ENCODE assay signal across 28 cellular contexts in the genomic region with DNA sequence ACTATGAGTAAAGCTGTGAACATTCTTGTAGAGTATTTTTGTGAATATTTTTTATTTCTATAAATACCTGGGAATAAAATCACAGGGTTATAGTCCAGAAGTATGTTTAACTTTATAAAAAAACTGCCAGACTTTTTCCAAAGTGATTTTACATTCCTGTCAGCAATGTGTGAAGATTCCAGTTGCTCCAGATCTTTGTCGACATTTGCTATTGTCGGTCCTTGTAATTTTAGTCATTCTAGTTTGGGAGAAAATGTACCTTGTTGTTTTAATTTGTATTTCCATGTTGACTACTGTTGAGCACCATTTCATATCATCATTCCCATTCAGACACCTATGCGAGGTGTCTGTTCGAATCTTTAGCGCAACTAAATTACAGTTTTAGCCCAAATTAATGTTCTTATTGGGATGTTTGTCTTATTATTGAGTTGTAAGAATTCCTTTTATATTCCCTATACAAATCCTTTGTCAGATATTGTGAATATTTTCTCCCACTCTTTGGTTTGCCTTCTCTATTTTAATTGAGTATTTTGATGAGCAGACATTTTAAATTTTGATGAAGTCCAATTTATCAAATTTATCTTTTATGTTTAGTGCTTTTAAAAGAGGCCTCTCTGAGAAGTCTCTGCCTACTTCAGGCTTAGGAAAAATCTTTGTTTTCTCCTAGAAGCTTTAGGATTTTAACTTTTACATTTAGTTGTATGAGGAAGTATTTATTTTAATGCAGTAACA. TPM values are rescaled to one million over a fixed set of nuclear protein-coding genes. Genes with fewer than 3 reads are reported as not detected.
DNase-seq lines count a peak whose midpoint lies in the region; ATAC-seq and TF ChIP-seq lines count a peak whose summit lies in the region.
"Had no signal": no experiment of that assay in that cellular context is flagged by ENCODE, and none has a peak within 500 bp of the region (broad histone marks: within the 10 kb centered on the region; RNA-seq: fewer than 3 reads in every experiment).

No MANE protein-coding gene starts in this region.

- TF ChIP-seq CTCF in DND-41 (IDR thresholded peaks at IDR 0.05; ENCODE audit: borderline replicate concordance, extremely low read depth, low read length, poor library complexity, severe bottlenecking) (no peak), nephron progenitor cell (IDR thresholded peaks at IDR 0.05) (no peak)

- peak overlapping the region; percentile 70 for H3K4me2 ChIP-seq in DND-41 (ENCODE audit: insufficient read depth, low read length)

- peaks cover 3% of the 10 kb centered on the region; the same call in 1 of the 2 replicates for H4K20me1 ChIP-seq in DND-41 (ENCODE audit: insufficient read depth, low read length)

- peaks cover 48% of the 10 kb centered on the region for H3K79me2 ChIP-seq in DND-41 (ENCODE audit: insufficient read depth, low read length)

- peak overlapping the region; percentile 2 for H3K27ac Mint-ChIP-seq in T-helper 1 cell treated with Interleukin-12 subunit alpha and Interleukin-12 subunit beta and Interleukin-4 antibody, amounts not matched to agents 30 μg/mL and 1 μg/mL, for 36 hours
- H3K27ac Mint-ChIP-seq in activated T-helper 17 cell treated with anti-CD3 and anti-CD28 coated beads, Interleukin-2, amount 50 U/mL, for 72 hours, result peak overlapping the region; percentile 92
- no peak overlapping the region for H3K27ac Mint-ChIP-seq in nephron progenitor cell
- H3K27ac Mint-ChIP-seq: activated CD4-positive, alpha-beta T cell treated with anti-CD3 and anti-CD28 coated beads, Interleukin-2, amount 10 ng/mL, durations not matched to agents 7 days and 5 days; CD8-positive, alpha-beta T cell; H9; progenitor cell of endocrine pancreas; WTC11 had no signal

- no peaks in the 10 kb centered on the region for H3K9me3 ChIP-seq in DND-41 (ENCODE audit: insufficient read depth, low read length, severe bottlenecking)
- H3K9me3 ChIP-seq: gastrocnemius medialis, lower lobe of right lung, MG63, testis had no signal

- no peaks in the 10 kb centered on the region for H3K27me3 ChIP-seq in DND-41 (ENCODE audit: insufficient read depth, low read length, poor library complexity)
- H3K27me3 ChIP-seq: gastrocnemius medialis, MG63, testis had no signal

- no peak overlapping the region for H3K4me3 ChIP-seq in DND-41 (ENCODE audit: low read depth in 1 of 2, low read length in 2 of 2)
- H3K4me3 ChIP-seq: gastrocnemius medialis, lower lobe of right lung, MG63, testis had no signal

- peaks cover 41% of the 10 kb centered on the region for H3K36me3 ChIP-seq in DND-41 (ENCODE audit: insufficient read depth, low read length)
- H3K36me3 ChIP-seq: gastrocnemius medialis had no signal

- H3K4me3 Mint-ChIP-seq in T-helper 1 cell treated with Interleukin-12 subunit alpha and Interleukin-12 subunit beta and Interleukin-4 antibody, amounts not matched to agents 30 μg/mL and 1 μg/mL, for 36 hours, result no peak overlapping the region
- H3K4me3 Mint-ChIP-seq in activated T-helper 17 cell treated with anti-CD3 and anti-CD28 coated beads, Interleukin-2, amount 50 U/mL, for 72 hours, result peak overlapping the region; percentile 98
- H3K4me3 Mint-ChIP-seq in nephron progenitor cell, result peak overlapping the region; percentile 60
- H3K4me3 Mint-ChIP-seq: CD8-positive, alpha-beta T cell; H9 had no signal

- peaks cover 39% of the 10 kb centered on the region for H3K4me1 ChIP-seq in DND-41 (ENCODE audit: insufficient read depth, low read length)

- ATAC-seq in DND-41 (ENCODE audit: insufficient read depth, low read depth), result no peak
- ATAC-seq in activated T-helper 17 cell treated with anti-CD3 and anti-CD28 coated beads, Interleukin-2, amount 50 U/mL, for 72 hours (replicated peaks), result no peak
- ATAC-seq in GM21786 (IDR thresholded peaks at IDR 0.05; ENCODE audit: unreplicated experiment), result no peak
- ATAC-seq: CD8-positive, alpha-beta T cell; gastrocnemius medialis; lower lobe of right lung; sciatic nerve; stimulated activated naive B cell treated with anti-CD40 and anti-IgM and Interleukin-4, amounts not matched to agents 10 μg/mL and 1 μg/mL and 100 μg/mL, for 72 hours; WTC11 had no signal

- H2AFZ ChIP-seq in DND-41 (ENCODE audit: low read depth, low read length), result no peak overlapping the region

- H3K27me3 Mint-ChIP-seq in T-helper 1 cell treated with Interleukin-12 subunit alpha and Interleukin-12 subunit beta and Interleukin-4 antibody, amounts not matched to agents 30 μg/mL and 1 μg/mL, for 36 hours (ENCODE audit: low read depth), result no peaks in the 10 kb centered on the region
- no peaks in the 10 kb centered on the region for H3K27me3 Mint-ChIP-seq in activated T-helper 17 cell treated with anti-CD3 and anti-CD28 coated beads, Interleukin-2, amount 50 U/mL, for 72 hours
- peaks cover 4% of the 10 kb centered on the region for H3K27me3 Mint-ChIP-seq in nephron progenitor cell (ENCODE audit: low read depth, poor library complexity)
- H3K27me3 Mint-ChIP-seq: activated CD4-positive, alpha-beta T cell treated with anti-CD3 and anti-CD28 coated beads, Interleukin-2, amount 10 ng/mL, durations not matched to agents 7 days and 5 days; IgD-negative memory B cell; progenitor cell of endocrine pancreas; stimulated activated naive B cell treated with anti-CD40 and anti-IgM and Interleukin-4, amounts not matched to agents 10 μg/mL and 1 μg/mL and 100 μg/mL, for 72 hours had no signal

- H3K9me3 Mint-ChIP-seq in T-helper 1 cell treated with Interleukin-12 subunit alpha and Interleukin-12 subunit beta and Interleukin-4 antibody, amounts not matched to agents 30 μg/mL and 1 μg/mL, for 36 hours, result no peaks in the 10 kb centered on the region
- H3K9me3 Mint-ChIP-seq in activated T-helper 17 cell treated with anti-CD3 and anti-CD28 coated beads, Interleukin-2, amount 50 U/mL, for 72 hours, result no peaks in the 10 kb centered on the region
- H3K9me3 Mint-ChIP-seq in nephron progenitor cell, result no peaks in the 10 kb centered on the region
- H3K9me3 Mint-ChIP-seq: activated CD4-positive, alpha-beta T cell treated with anti-CD3 and anti-CD28 coated beads, Interleukin-2, amount 10 ng/mL, durations not matched to agents 7 days and 5 days; CD8-positive, alpha-beta T cell; H9; IgD-negative memory B cell; stimulated activated naive B cell treated with anti-CD40 and anti-IgM and Interleukin-4, amounts not matched to agents 10 μg/mL and 1 μg/mL and 100 μg/mL, for 72 hours; WTC11 had no signal

- H3K27ac ChIP-seq in DND-41 (ENCODE audit: low read length), result no peak overlapping the region
- H3K27ac ChIP-seq: gastrocnemius medialis had no signal

- DNase-seq in T-helper 1 cell (no peak), DND-41 (no peak), nephron progenitor cell (no peak), SKM-1 treated with dmso at 0.1 percent for 144 hours (lab: John Stamatoyannopoulos, UW; ENCODE audit: unreplicated experiment) (no peak), NK-92 (lab: John Stamatoyannopoulos, UW; ENCODE audit: unreplicated experiment) (no peak)
- DNase-seq: activated CD4-positive, alpha-beta T cell treated with anti-CD3 and anti-CD28 coated beads, Interleukin-2, amount 10 ng/mL, durations not matched to agents 7 days and 5 days; CD8-positive, alpha-beta T cell; gastrocnemius medialis; H9; lower lobe of right lung; MG63; NCI-H1436; NCI-H2081 treated with DMSO at 0.1 percent for 48 hours; NCI-H446 treated with DMSO at 0.1 percent for 48 hours; NCI-H82; OCI-M1; Right ventricle myocardium superior; stimulated activated CD4-positive, alpha-beta T cell treated with anti-CD3 and anti-CD28 coated beads, Interleukin-12 subunit alpha, Interleukin-12 subunit beta, amount 100 ng/mL, for 4 hours; stimulated activated CD4-positive, alpha-beta T cell treated with anti-CD3 and anti-CD28 coated beads, Interleukin-4, amount 100 ng/mL, for 1 hour; stimulated activated naive B cell treated with anti-CD40 and anti-IgM and Interleukin-4, amounts not matched to agents 10 μg/mL and 1 μg/mL and 100 μg/mL, for 72 hours; testis had no signal

- no peak overlapping the region for H3K9ac ChIP-seq in DND-41 (ENCODE audit: low read depth, low read length)

- H3K4me1 Mint-ChIP-seq in T-helper 1 cell treated with Interleukin-12 subunit alpha and Interleukin-12 subunit beta and Interleukin-4 antibody, amounts not matched to agents 30 μg/mL and 1 μg/mL, for 36 hours (ENCODE audit: low read depth), result peaks cover 27% of the 10 kb centered on the region
- peaks cover 28% of the 10 kb centered on the region for H3K4me1 Mint-ChIP-seq in activated T-helper 17 cell treated with anti-CD3 and anti-CD28 coated beads, Interleukin-2, amount 50 U/mL, for 72 hours
- peaks cover 25% of the 10 kb centered on the region for H3K4me1 Mint-ChIP-seq in nephron progenitor cell

- H3K36me3 Mint-ChIP-seq in T-helper 1 cell treated with Interleukin-12 subunit alpha and Interleukin-12 subunit beta and Interleukin-4 antibody, amounts not matched to agents 30 μg/mL and 1 μg/mL, for 36 hours (ENCODE audit: low read depth), result peaks cover 33% of the 10 kb centered on the region
- peaks cover 52% of the 10 kb centered on the region for H3K36me3 Mint-ChIP-seq in activated T-helper 17 cell treated with anti-CD3 and anti-CD28 coated beads, Interleukin-2, amount 50 U/mL, for 72 hours (ENCODE audit: low read depth)
- H3K36me3 Mint-ChIP-seq in nephron progenitor cell (ENCODE audit: low read depth), result peaks cover 36% of the 10 kb centered on the region

RNA-seq across cellular contexts. Expression of gene CEP135, which starts 2.6 kb away (rescaled TPM):
- 10 to 100 TPM; 15.7 to 16.2 TPM for total RNA-seq in activated T-helper 17 cell treated with anti-CD3 and anti-CD28 coated beads, Interleukin-2, amount 50 U/mL, for 72 hours
